21 cellular contexts compared by ENCODE assay signal in the genomic region with DNA sequence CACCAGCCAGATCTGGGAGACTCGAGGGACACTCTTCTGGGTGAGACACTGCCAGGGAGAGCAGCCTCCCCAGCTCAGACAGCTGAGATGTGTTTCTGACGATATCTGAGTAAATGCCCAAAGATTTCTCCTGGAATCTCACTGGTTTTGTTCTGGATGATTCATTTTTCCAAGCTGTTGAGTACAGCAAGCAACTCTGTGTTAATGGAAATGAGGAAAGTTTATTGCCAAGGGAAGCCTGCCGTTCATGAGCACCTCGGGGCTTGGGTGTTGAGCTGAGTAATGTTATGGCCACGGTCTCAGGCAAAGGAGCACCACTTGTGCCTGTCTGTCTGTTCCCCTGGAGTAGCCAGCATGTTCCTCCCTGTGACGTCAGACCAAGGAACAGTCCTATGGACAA.
DNase-seq lines count a peak whose midpoint lies in the region; ATAC-seq and TF ChIP-seq lines count a peak whose summit lies in the region.
"Had no signal": no experiment of that assay in that cellular context is flagged by ENCODE, and none has a peak within 500 bp of the region (broad histone marks: within the 10 kb centered on the region; RNA-seq: fewer than 3 reads in every experiment).

No MANE protein-coding gene starts in this region.

- H3K27ac ChIP-seq in heart left ventricle (no peak overlapping the region), SJCRH30 (no peak overlapping the region), smooth muscle cell (ENCODE audit: low read depth) (no peak overlapping the region)
- H3K27ac ChIP-seq: 22Rv1, HL-60 had no signal

- TF ChIP-seq POLR2A in heart left ventricle (IDR thresholded peaks at IDR 0.05) = no peak

- H3K9me3 Mint-ChIP-seq in neural crest cell = no peaks in the 10 kb centered on the region

- no peaks in the 10 kb centered on the region for H3K79me2 ChIP-seq in smooth muscle cell (ENCODE audit: low read depth)

- DNase-seq in Right ventricle myocardium inferior (ENCODE audit: missing footprints) (peak; percentile 37), heart left ventricle (no peak), SJCRH30 (peak; percentile 56 to 70), neural crest cell (ENCODE audit: low read depth, low spot score) (no peak), DMS153 (lab: John Stamatoyannopoulos, UW) (no peak), smooth muscle cell (lab: John Stamatoyannopoulos, UW; ENCODE audit: unreplicated experiment) (no peak)
- DNase-seq: ACHN, BE2C, KG1, NCI-H1092, NCI-H1436, NCI-H187 treated with DMSO at 0.1 percent for 48 hours, NCI-H2107, NCI-H446 treated with DMSO at 0.1 percent for 48 hours, NCI-H526 treated with DMSO at 0.1 percent for 48 hours, OCI-M1 had no signal

- no peak overlapping the region for H3K9ac ChIP-seq in smooth muscle cell (ENCODE audit: low read depth)

- H3K36me3 ChIP-seq in heart left ventricle (no peaks in the 10 kb centered on the region), SJCRH30 (no peaks in the 10 kb centered on the region), smooth muscle cell (ENCODE audit: low read depth) (no peaks in the 10 kb centered on the region)
- H3K36me3 ChIP-seq: BE2C, HAP-1 had no signal

- 55 to 60% (median 55%) methylated on average over 6 of the region's 6 CpGs for WGBS in heart left ventricle, 4 donors
- WGBS in smooth muscle cell (ENCODE audit: low lambda C conversion rate) = 58% methylated on average over 6 of the region's 6 CpGs

- H3K4me3 Mint-ChIP-seq in neural crest cell = peak overlapping the region; percentile 16

- H3K4me3 ChIP-seq in heart left ventricle (no peak overlapping the region), SJCRH30 (no peak overlapping the region), smooth muscle cell (no peak overlapping the region)
- H3K4me3 ChIP-seq: HAP-1 had no signal

- H3K4me2 ChIP-seq in smooth muscle cell = no peak overlapping the region

- no peaks in the 10 kb centered on the region for H3K27me3 ChIP-seq in heart left ventricle
- no peaks in the 10 kb centered on the region for H3K27me3 ChIP-seq in SJCRH30
- no peaks in the 10 kb centered on the region for H3K27me3 ChIP-seq in smooth muscle cell (ENCODE audit: low read depth)
- H3K27me3 ChIP-seq: BE2C had no signal

- H3F3A ChIP-seq in smooth muscle cell (ENCODE audit: low read depth) = no peaks in the 10 kb centered on the region

- H2AFZ ChIP-seq in smooth muscle cell (ENCODE audit: low read depth) = no peak overlapping the region

- H3K36me3 Mint-ChIP-seq in neural crest cell (ENCODE audit: low read depth) = no peaks in the 10 kb centered on the region

- no peak for TF ChIP-seq CTCF in heart left ventricle (IDR thresholded peaks at IDR 0.05)
- no peak for TF ChIP-seq CTCF in neural crest cell (conservative IDR thresholded peaks at IDR 0.05)
- TF ChIP-seq CTCF in smooth muscle cell (IDR thresholded peaks at IDR 0.05; ENCODE audit: borderline replicate concordance, insufficient read depth, poor library complexity, severe bottlenecking) = no peak

- peaks cover 27% of the 10 kb centered on the region for H4K20me1 ChIP-seq in smooth muscle cell (ENCODE audit: low read depth)

- ATAC-seq in Right ventricle myocardium inferior = no peak
- no peak for ATAC-seq in heart left ventricle
- no peak for ATAC-seq in GM18519 (IDR thresholded peaks at IDR 0.05; ENCODE audit: low FRiP score, unreplicated experiment)
- no peak for ATAC-seq in GM21619 (IDR thresholded peaks at IDR 0.05; ENCODE audit: unreplicated experiment)

- intact Hi-C loops in Right ventricle myocardium inferior (cut with DNase I) (no loop called here), heart left ventricle (cut with DNase I) (no loop called here)

- H3K9me3 ChIP-seq in heart left ventricle = no peaks in the 10 kb centered on the region
- no peaks in the 10 kb centered on the region for H3K9me3 ChIP-seq in SJCRH30 (replicated peaks)
- H3K9me3 ChIP-seq in smooth muscle cell (replicated peaks; ENCODE audit: low read depth) = no peaks in the 10 kb centered on the region
- H3K9me3 ChIP-seq: HAP-1 had no signal

- peak overlapping the region; percentile 62 for H3K27ac Mint-ChIP-seq in neural crest cell (ENCODE audit: unreplicated experiment)

- peaks cover 36% of the 10 kb centered on the region for H3K4me1 Mint-ChIP-seq in neural crest cell

- no peaks in the 10 kb centered on the region for H3K27me3 Mint-ChIP-seq in neural crest cell (ENCODE audit: low read depth)

- no peaks in the 10 kb centered on the region for H3K4me1 ChIP-seq in heart left ventricle
- H3K4me1 ChIP-seq in SJCRH30 = no peaks in the 10 kb centered on the region
- no peaks in the 10 kb centered on the region for H3K4me1 ChIP-seq in smooth muscle cell (ENCODE audit: low read depth)
- H3K4me1 ChIP-seq: BE2C, HAP-1 had no signal

Comparison
In these comparisons a context has a peak if more than half of its experiments do, and no peak if none do; other contexts are left out.
1. DNase-seq: peak in Right ventricle myocardium inferior (single experiment) and SJCRH30 (2 of 2); none in heart left ventricle (0 of 5), neural crest cell (single experiment), DMS153 (single experiment) and smooth muscle cell (single experiment).